ENCODE assay signal across 29 cellular contexts in genomic region chr7:96402913-96403312, GRCh38.
"Had no signal": no experiment of that assay in that cellular context is flagged by ENCODE, and none has a peak within 500 bp of the region (broad histone marks: within the 10 kb centered on the region; RNA-seq: fewer than 3 reads in every experiment).

No MANE protein-coding gene starts in this region.

- H3K36me3 Mint-ChIP-seq: immature natural killer cell, mesothelial cell of epicardium, naive B cell had no signal

- H3K9me3 Mint-ChIP-seq: effector memory CD8-positive, alpha-beta T cell; endodermal cell; immature natural killer cell; mesothelial cell of epicardium had no signal

- H3K4me3 ChIP-seq: colonic mucosa, esophagus squamous epithelium, gastroesophageal sphincter, heart left ventricle, hepatocyte, left ventricle myocardium inferior, lower lobe of right lung, mucosa of descending colon had no signal

- H3K27me3 ChIP-seq: colonic mucosa, esophagus squamous epithelium, gastroesophageal sphincter, heart left ventricle, hepatocyte had no signal

- H3K9me3 ChIP-seq: colonic mucosa, esophagus squamous epithelium, gastroesophageal sphincter, heart left ventricle, left ventricle myocardium inferior, lower lobe of right lung, mucosa of descending colon had no signal

- H3K4me3 Mint-ChIP-seq: dendritic cell treated with granulocyte-macrophage colony-stimulating factor and Interleukin-4, amounts not matched to agents 40 ng/mL and 50 ng/mL, for 4 days; effector memory CD8-positive, alpha-beta T cell; endodermal cell; immature natural killer cell; mesothelial cell of epicardium had no signal

- H2AFZ ChIP-seq: hepatocyte had no signal

- H3K79me2 ChIP-seq: hepatocyte had no signal

- FAIRE-seq: endometrium, frontal cortex, kidney had no signal

- H3K4me2 ChIP-seq: hepatocyte had no signal

- H3K36me3 ChIP-seq: colonic mucosa, esophagus squamous epithelium, gastroesophageal sphincter, heart left ventricle, left ventricle myocardium inferior, lower lobe of right lung had no signal

- H3K27ac Mint-ChIP-seq: dendritic cell treated with granulocyte-macrophage colony-stimulating factor and Interleukin-4, amounts not matched to agents 40 ng/mL and 50 ng/mL, for 4 days; effector memory CD8-positive, alpha-beta T cell; endodermal cell; immature natural killer cell; mesothelial cell of epicardium; naive B cell had no signal

- H3K27ac ChIP-seq: colonic mucosa, epithelial cell of prostate, esophagus squamous epithelium, gastroesophageal sphincter, heart left ventricle, hepatocyte, left ventricle myocardium inferior, lower lobe of right lung had no signal

- DNase-seq: colonic mucosa; cortex of kidney; effector CD8-positive, alpha-beta T cell; effector memory CD8-positive, alpha-beta T cell; endodermal cell; erythroblast; esophagus squamous epithelium; foreskin fibroblast; heart left ventricle; hypothalamus; immature natural killer cell; islet precursor cell; kidney; kidney glomerular epithelial cell; left colon; left ventricle myocardium inferior; lower lobe of right lung; mesenchymal stem cell; mucosa of descending colon; naive B cell had no signal

- H3K4me1 ChIP-seq: colonic mucosa, esophagus squamous epithelium, gastroesophageal sphincter, lower lobe of right lung had no signal

- ATAC-seq: effector memory CD8-positive, alpha-beta T cell; esophagus mucosa; gastroesophageal sphincter; heart left ventricle; left colon; left lobe of liver; lower lobe of right lung; mucosa of descending colon had no signal

- H3K4me1 Mint-ChIP-seq: immature natural killer cell, mesothelial cell of epicardium, naive B cell had no signal
